8 cellular contexts compared by ENCODE assay signal in genomic region chr4:13545394-13545808, GRCh38. TPM values are rescaled to one million over a fixed set of nuclear protein-coding genes. Genes with fewer than 3 reads are reported as not detected.
DNase-seq lines count a peak whose midpoint lies in the region; ATAC-seq, FAIRE-seq and TF ChIP-seq lines count a peak whose summit lies in the region.

No MANE protein-coding gene starts in this region.

- H2AFZ ChIP-seq in HCT116 (ENCODE audit: low read depth, low read length, poor library complexity, severe bottlenecking) (peak overlapping the region; percentile 63), GM12878 (ENCODE audit: control insufficient read depth, low read depth, low read length) (no peak overlapping the region)

- H3K4me3 ChIP-seq in HCT116 (replicated peaks in 1 of 2; ENCODE audit: low read depth in 1 of 2, low read length in 2 of 2) (peak overlapping the region; percentile 64 to 68), GM12878 (peak overlapping the region; percentile 17; the same call in 1 of the 2 replicates), mucosa of stomach (ENCODE audit: low read length) (peak overlapping the region; percentile 28)

- TF ChIP-seq POLR2A in HCT116 (IDR thresholded peaks at IDR 0.05; ENCODE audit: borderline replicate concordance, extremely low read depth, insufficient read depth, insufficient read length), result no peak
- no peak for TF ChIP-seq POLR2A in GM12878 (IDR thresholded peaks at IDR 0.05; ENCODE audit: low read depth, low read length)

- intact Hi-C loops in HCT116 (cut with micrococcal nuclease) (loop anchor here (10.0 kb wide), 1 partner anchor 141 kb away; no protein-coding TSS in a partner anchor), GM12878 (cut with micrococcal nuclease; ENCODE audit: unreplicated experiment) (loop anchor here (10.0 kb wide), 1 partner anchor 471 kb away; no protein-coding TSS in a partner anchor)

- no peak for TF ChIP-seq EP300 in GM12878 (IDR thresholded peaks at IDR 0.05; ENCODE audit: borderline replicate concordance in 1 of 2, control insufficient read depth in 1 of 2, low read depth in 2 of 2, low read length in 2 of 2)

- H3K9me3 ChIP-seq in HCT116 (ENCODE audit: control insufficient read depth in 1 of 2, insufficient read depth in 1 of 2, low read depth in 1 of 2, low read length in 2 of 2) (no peaks in the 10 kb centered on the region), GM12878 (replicated peaks; ENCODE audit: control insufficient read depth, insufficient read depth, low read length) (no peaks in the 10 kb centered on the region; the same call in 2 of the 3 replicates), mucosa of stomach (ENCODE audit: control insufficient read depth, low read length) (no peaks in the 10 kb centered on the region)

- no peaks in the 10 kb centered on the region for H4K20me1 ChIP-seq in HCT116 (ENCODE audit: insufficient read depth)
- H4K20me1 ChIP-seq in GM12878 (ENCODE audit: control insufficient read depth, insufficient read depth), result no peaks in the 10 kb centered on the region

- DNase-seq in 8988T (peak; percentile 3), HCT116 (ENCODE audit: low read depth, low spot score) (no peak), GM12878 (ENCODE audit: low read depth, low spot score) (no peak), epidermal melanocyte (ENCODE audit: insufficient read length, low spot score) (no peak), KG1 (lab: John Stamatoyannopoulos, UW) (no peak)
- DNase-seq in activated CD4-positive, alpha-beta T cell treated with anti-CD3 and anti-CD28 coated beads for 4 hours, result no peak
- DNase-seq in stimulated activated CD8-positive, alpha-beta memory T cell treated with anti-CD3 and anti-CD28 coated beads, Interleukin-4, amount 100 ng/mL, for 48 hours, result no peak

- SMC1A ChIA-PET in GM12878 (lab: Charles Lee; ENCODE audit: uncharacterized antibody, unreplicated experiment), result no interaction called here

- no peaks in the 10 kb centered on the region for H3K79me2 ChIP-seq in HCT116 (ENCODE audit: insufficient read depth, low read length)
- H3K79me2 ChIP-seq in GM12878 (ENCODE audit: control insufficient read depth, insufficient read depth, low read length), result no peaks in the 10 kb centered on the region

- TF ChIP-seq RAD21 in HCT116 (IDR thresholded peaks at IDR 0.05; ENCODE audit: low read depth) (no peak), GM12878 (IDR thresholded peaks at IDR 0.05; ENCODE audit: insufficient read depth, low read depth, low read length) (no peak)

- RAD21 ChIA-PET in HCT116 (lab: Charles Lee; ENCODE audit: low non-redundant PET in 1 of 2, low total read pairs in 2 of 2, uncharacterized antibody in 2 of 2, unreplicated experiment in 2 of 2), result no interaction called here
- RAD21 ChIA-PET in GM12878 (lab: Charles Lee; ENCODE audit: unreplicated experiment), result no interaction called here

- no peak for ATAC-seq in HCT116
- ATAC-seq in GM12878, result no peak

- POLR2A ChIA-PET in HCT116 (lab: Charles Lee) (no interaction called here), GM12878 (lab: Charles Lee) (no interaction called here)

- H3K4me2 ChIP-seq in HCT116 (ENCODE audit: low read length) (peak overlapping the region; percentile 66), GM12878 (ENCODE audit: control insufficient read depth, insufficient read depth) (peak overlapping the region; percentile 71)

- H3K9ac ChIP-seq in HCT116 (ENCODE audit: low read length) (0 out of 2 replicates have a peak overlapping the region, but pooled peaks have one; percentile 48), GM12878 (ENCODE audit: control insufficient read depth, insufficient read depth, low read length) (no peak overlapping the region), mucosa of stomach (ENCODE audit: low read length) (no peak overlapping the region)

- H3K9me2 ChIP-seq in HCT116 (ENCODE audit: insufficient read depth), result no peaks in the 10 kb centered on the region

- no TSS peak for BruUV-seq in HCT116 (replicated peaks; lab: Mats Ljungman, UMichigan)
- BruUV-seq in GM12878 (replicated peaks; lab: Mats Ljungman, UMichigan), result no TSS peak

- H3K4me1 ChIP-seq in HCT116 (ENCODE audit: control insufficient read depth in 1 of 2, insufficient read depth in 2 of 2, low read length in 2 of 2) (peaks cover 10 to 33% of the 10 kb centered on the region in 2 experiments), GM12878 (ENCODE audit: control insufficient read depth, insufficient read depth, low read length) (peaks cover 3% of the 10 kb centered on the region; the same call in 1 of the 2 replicates), mucosa of stomach (ENCODE audit: control insufficient read depth, insufficient read depth, low read length) (peaks cover 20% of the 10 kb centered on the region)

- in situ Hi-C loops in GM12878 (cut with MboI), result loop anchor here (5.0 to 25.0 kb wide), 3 partner anchors 693 to 1783 kb away; no protein-coding TSS in a partner anchor

- H3K36me3 ChIP-seq in HCT116 (ENCODE audit: control insufficient read depth in 1 of 2, insufficient read depth in 2 of 2, low read length in 2 of 2) (no peaks in the 10 kb centered on the region), GM12878 (ENCODE audit: control insufficient read depth in 2 of 2, insufficient read depth in 2 of 2, low read length in 1 of 2) (no peaks in the 10 kb centered on the region), mucosa of stomach (ENCODE audit: control insufficient read depth, insufficient read depth, low read length) (no peaks in the 10 kb centered on the region)

- H3K27ac ChIP-seq in HCT116 (ENCODE audit: low read depth, low read length), result no peak overlapping the region
- no peak overlapping the region for H3K27ac ChIP-seq in GM12878 (ENCODE audit: control insufficient read depth, insufficient read depth)

- FAIRE-seq in GM12878 (lab: Jason Lieb, UNC), result no peak

- TF ChIP-seq CTCF in HCT116 (IDR thresholded peaks at IDR 0.05 in 2 of 3, conservative IDR thresholded peaks at IDR 0.05 in 1 of 3; ENCODE audit: borderline replicate concordance in 1 of 3, insufficient read depth in 1 of 3, low read depth in 2 of 3, low read length in 2 of 3) (no peak), GM12878 (IDR thresholded peaks at IDR 0.05 in 2 of 3, conservative IDR thresholded peaks at IDR 0.05 in 1 of 3; ENCODE audit: control insufficient read depth in 2 of 3, extremely low read depth in 1 of 3, insufficient read depth in 1 of 3, low read depth in 3 of 3, low read length in 3 of 3) (no peak)

- CTCF ChIA-PET in HCT116 (lab: Charles Lee), result interaction anchor here (2.0 kb wide), 1 partner anchor 693 kb away, joined by 7 read pairs; no protein-coding TSS in a partner anchor
- CTCF ChIA-PET in GM12878 (lab: Yijun Ruan, JAX), result interaction anchor here (1.1 to 1.3 kb wide), 2 partner anchors 700 to 815 kb away, joined by 3 read pairs; no protein-coding TSS in a partner anchor

- 27% methylated on average over 8 of the region's 8 CpGs for WGBS in GM12878 (ENCODE audit: insufficient coverage, insufficient replicate concordance, low lambda C conversion rate, missing lambda C conversion rate)

- H3K27me3 ChIP-seq in HCT116 (ENCODE audit: insufficient read depth, low read length), result no peaks in the 10 kb centered on the region
- H3K27me3 ChIP-seq in GM12878 (replicated peaks in 1 of 2; ENCODE audit: control insufficient read depth in 2 of 2, insufficient read depth in 2 of 2, low read length in 1 of 2), result peaks cover 22 to 32% of the 10 kb centered on the region in 2 experiments
- H3K27me3 ChIP-seq in mucosa of stomach (ENCODE audit: control insufficient read depth, insufficient read depth, low read length), result peaks cover 91% of the 10 kb centered on the region

TF ChIP-seq in HCT116, 20 proteins besides CTCF, POLR2A, EP300 and RAD21:
- no peak for TF ChIP-seq ZFX (IDR thresholded peaks at IDR 0.05)
- no peak for TF ChIP-seq EGR1 (IDR thresholded peaks at IDR 0.05; ENCODE audit: low read depth)
- TF ChIP-seq SP1 (IDR thresholded peaks at IDR 0.05; ENCODE audit: low read depth), result no peak
- TF ChIP-seq POLR2AphosphoS5 (IDR thresholded peaks at IDR 0.05; ENCODE audit: low read depth, low read length), result no peak
- TF ChIP-seq YY1 (IDR thresholded peaks at IDR 0.05; ENCODE audit: extremely low read depth, insufficient replicate concordance, low read depth, low read length), result no peak
- TF ChIP-seq ZNF274 (IDR thresholded peaks at IDR 0.05; ENCODE audit: low read depth, low read length), result no peak
- TF ChIP-seq TCF7L2 (IDR thresholded peaks at IDR 0.05; ENCODE audit: borderline replicate concordance, extremely low read depth, insufficient read depth, insufficient read length), result no peak

TF ChIP-seq in GM12878, 131 proteins besides CTCF, POLR2A, EP300 and RAD21:
- TF ChIP-seq IRF5 (IDR thresholded peaks at IDR 0.05; ENCODE audit: borderline replicate concordance) (no peak), EZH2 (IDR thresholded peaks at IDR 0.05; ENCODE audit: borderline replicate concordance, control insufficient read depth, low read depth, low read length) (0 out of 2 replicates have a peak, but pooled peaks have one; percentile 14)

RNA-seq across cellular contexts. Expression of gene NKX3-2, which starts 1.1 kb away (rescaled TPM):
- total RNA-seq in HCT116 (2021; ENCODE audit: unreplicated experiment) (1.4 TPM), GM12878 (2014; rRNA removed) (not detected in 2 replicates), GM12878 (2014; rRNA removed; fragmentation: Illumina TruSeq; extraction: Trizol) (not detected in 2 replicates), GM12878 (2021) (not detected in 2 replicates)
- 0.45 and 0.75 TPM in 2 replicates for polyA plus RNA-seq in HCT116 (2012)
- total RNA-seq in GM12878 (2013; cell fraction: nucleolus; rRNA removed), result not detected in 2 replicates
- polyA plus RNA-seq in GM12878 (2011; ENCODE audit: low read depth), result not detected
- polyA plus RNA-seq in GM12878 (2011; rRNA removed) (not detected in 2 replicates), GM12878 (2014; fragmentation: Illumina TruSeq; extraction: Trizol) (not detected in 2 replicates), GM12878 (2014; fragmentation: Nextera tagmentation; extraction: Ambion mirVana) (not detected), GM12878 (2014; rRNA removed) (0.10 TPM in 1 of 2 replicates, not detected in the other), GM12878 (2016; fragmentation: Nextera tagmentation; extraction: Ambion mirVana) (not detected)
- polyA plus RNA-seq in GM12878 (2011; cell fraction: cytosol; rRNA removed), result not detected in 2 replicates
- polyA plus RNA-seq in GM12878 (2011; cell fraction: nucleus; rRNA removed), result not detected in 2 replicates
- not detected in 2 replicates for polyA plus RNA-seq in GM12878 (2012)
- not detected in 2 replicates for polyA minus RNA-seq in GM12878 (2011; rRNA and poly(A)+ RNA removed)
- not detected in 2 replicates for polyA minus RNA-seq in GM12878 (2011; cell fraction: cytosol; rRNA and poly(A)+ RNA removed)
- polyA minus RNA-seq in GM12878 (2011; cell fraction: nucleus; rRNA and poly(A)+ RNA removed), result not detected in 2 replicates
